ENCODE assay signal across 33 cellular contexts in genomic region chr7:151856098-151856497, GRCh38. TPM values are rescaled to one million over a fixed set of nuclear protein-coding genes. Genes with fewer than 3 reads are reported as not detected.
DNase-seq lines count a peak whose midpoint lies in the region; ATAC-seq and TF ChIP-seq lines count a peak whose summit lies in the region.
"Had no signal": no experiment of that assay in that cellular context is flagged by ENCODE, and none has a peak within 500 bp of the region (broad histone marks: within the 10 kb centered on the region; RNA-seq: fewer than 3 reads in every experiment).

No MANE protein-coding gene starts in this region.

- no peak overlapping the region for H3K4me3 Mint-ChIP-seq in progenitor cell of endocrine pancreas (ENCODE audit: low read depth)
- H3K4me3 Mint-ChIP-seq: activated CD4-positive, alpha-beta memory T cell treated with anti-CD3 and anti-CD28 coated beads, Interleukin-2, amount 10 ng/mL, durations not matched to agents 7 days and 5 days; activated T-helper 1 cell treated with anti-CD3 and anti-CD28 coated beads, Interleukin-12 subunit alpha, Interleukin-12 subunit beta, Interleukin-2, Interleukin-4 antibody, amounts not matched to agents 30 ng/mL and 10 ng/mL and 1 ng/mL, durations not matched to agents 14 hours and 24 hours and 36 hours; effector memory CD8-positive, alpha-beta T cell; T-helper 1 cell treated with Interleukin-12 subunit alpha and Interleukin-12 subunit beta and Interleukin-4 antibody, amounts not matched to agents 30 μg/mL and 1 μg/mL, for 36 hours had no signal

- H3K27me3 ChIP-seq in PC-9 (ENCODE audit: insufficient read depth, low read depth), result peaks cover 10% of the 10 kb centered on the region; the same call in 1 of the 2 replicates
- H3K27me3 ChIP-seq: right lobe of liver, spleen, stomach, thyroid gland had no signal

- H3F3A ChIP-seq in PC-9 (ENCODE audit: insufficient read depth, low read depth), result 0 out of 2 replicates have a peak, but pooled peaks cover 3% of the 10 kb centered on the region

- no peak overlapping the region for H3K4me2 ChIP-seq in PC-9
- no peak overlapping the region for H3K4me2 ChIP-seq in OCI-LY7 (ENCODE audit: low read length)
- H3K4me2 ChIP-seq: A549, KMS-11 had no signal

- no peaks in the 10 kb centered on the region for H4K20me1 ChIP-seq in PC-9 (ENCODE audit: insufficient read depth)
- no peaks in the 10 kb centered on the region for H4K20me1 ChIP-seq in OCI-LY7 (ENCODE audit: insufficient read depth, low read length)

- H3K4me1 ChIP-seq in PC-9 (replicated peaks; ENCODE audit: insufficient read depth), result peaks cover 7% of the 10 kb centered on the region
- H3K4me1 ChIP-seq in OCI-LY7 (ENCODE audit: insufficient read depth, low read length, poor library complexity, severe bottlenecking), result no peaks in the 10 kb centered on the region
- H3K4me1 ChIP-seq: A549 had no signal

- DNase-seq in Right ventricle myocardium superior (peak; percentile 31), Right ventricle myocardium inferior (ENCODE audit: missing footprints) (no peak), PC-9 (no peak), epithelial cell of esophagus (ENCODE audit: low read depth) (peak; percentile 14), progenitor cell of endocrine pancreas (ENCODE audit: low spot score, unreplicated experiment) (no peak), OCI-LY7 (ENCODE audit: low spot score) (no peak)
- DNase-seq in activated CD4-positive, alpha-beta T cell treated with anti-CD3 and anti-CD28 coated beads for 4 hours, result no peak
- DNase-seq: activated CD4-positive, alpha-beta memory T cell treated with anti-CD3 and anti-CD28 coated beads, Interleukin-2, amount 10 ng/mL, durations not matched to agents 7 days and 5 days; activated CD8-positive, alpha-beta memory T cell treated with anti-CD3 and anti-CD28 coated beads, Interleukin-2, amount 50 U/mL, for 48 hours; activated naive CD4-positive, alpha-beta T cell treated with Interleukin-2 at 50 U/mL for 16 hours; central memory CD4-positive, alpha-beta T cell; DMS79 treated with DMSO at 0.1 percent for 48 hours; effector memory CD8-positive, alpha-beta T cell; GDM1; MM.1S; NCI-H1417 treated with DMSO at 0.1 percent for 48 hours; NCI-H2081; NCI-H345; NCI-H748 treated with DMSO at 0.1 percent for 48 hours; RPMI8226; spleen; stimulated activated CD8-positive, alpha-beta memory T cell treated with anti-CD3 and anti-CD28 coated beads, Interleukin-4, amount 100 ng/mL, for 48 hours; stomach; thyroid gland had no signal

- H3K4me1 Mint-ChIP-seq in progenitor cell of endocrine pancreas (ENCODE audit: low read depth), result peaks cover 4% of the 10 kb centered on the region

- H3K27ac ChIP-seq in PC-9 (no peak overlapping the region), OCI-LY7 (ENCODE audit: low read depth, low read length, poor library complexity, severe bottlenecking) (no peak overlapping the region)
- H3K27ac ChIP-seq: A549, KMS-11, right lobe of liver, SK-N-MC, spleen, stomach, thyroid gland had no signal

- BruUV-seq in PC-9 (replicated peaks; lab: Mats Ljungman, UMichigan) (no TSS peak), OCI-LY7 (replicated peaks; lab: Mats Ljungman, UMichigan) (no TSS peak)

- H3K9me3 ChIP-seq in PC-9 (ENCODE audit: insufficient read depth, low read depth) (no peaks in the 10 kb centered on the region), OCI-LY7 (ENCODE audit: low read length) (no peaks in the 10 kb centered on the region)
- H3K9me3 ChIP-seq: A549, right lobe of liver, spleen, stomach, thyroid gland had no signal

- peaks cover 25% of the 10 kb centered on the region for H3K27me3 Mint-ChIP-seq in progenitor cell of endocrine pancreas
- H3K27me3 Mint-ChIP-seq: activated CD4-positive, alpha-beta memory T cell treated with anti-CD3 and anti-CD28 coated beads, Interleukin-2, amount 10 ng/mL, durations not matched to agents 7 days and 5 days; effector memory CD8-positive, alpha-beta T cell had no signal

- H3K9me2 ChIP-seq in PC-9 (ENCODE audit: insufficient read depth) (no peaks in the 10 kb centered on the region), OCI-LY7 (ENCODE audit: insufficient read depth, low read length) (no peaks in the 10 kb centered on the region)

- H2AFZ ChIP-seq in PC-9 (no peak overlapping the region), OCI-LY7 (ENCODE audit: low read length) (no peak overlapping the region)

- H3K79me2 ChIP-seq in PC-9 (ENCODE audit: low read depth), result no peaks in the 10 kb centered on the region
- H3K79me2 ChIP-seq in OCI-LY7 (ENCODE audit: insufficient read depth, low read depth, low read length), result no peaks in the 10 kb centered on the region

- H3K27ac Mint-ChIP-seq in progenitor cell of endocrine pancreas, result no peak overlapping the region
- H3K27ac Mint-ChIP-seq: activated CD4-positive, alpha-beta memory T cell treated with anti-CD3 and anti-CD28 coated beads, Interleukin-2, amount 10 ng/mL, durations not matched to agents 7 days and 5 days; activated T-helper 1 cell treated with anti-CD3 and anti-CD28 coated beads, Interleukin-12 subunit alpha, Interleukin-12 subunit beta, Interleukin-2, Interleukin-4 antibody, amounts not matched to agents 30 ng/mL and 10 ng/mL and 1 ng/mL, durations not matched to agents 14 hours and 24 hours and 36 hours; T-helper 1 cell treated with Interleukin-12 subunit alpha and Interleukin-12 subunit beta and Interleukin-4 antibody, amounts not matched to agents 30 μg/mL and 1 μg/mL, for 36 hours had no signal

- H3K9me3 Mint-ChIP-seq in progenitor cell of endocrine pancreas (ENCODE audit: low read depth), result no peaks in the 10 kb centered on the region
- H3K9me3 Mint-ChIP-seq: activated CD4-positive, alpha-beta memory T cell treated with anti-CD3 and anti-CD28 coated beads, Interleukin-2, amount 10 ng/mL, durations not matched to agents 7 days and 5 days; activated T-helper 1 cell treated with anti-CD3 and anti-CD28 coated beads, Interleukin-12 subunit alpha, Interleukin-12 subunit beta, Interleukin-2, Interleukin-4 antibody, amounts not matched to agents 30 ng/mL and 10 ng/mL and 1 ng/mL, durations not matched to agents 14 hours and 24 hours and 36 hours; effector memory CD8-positive, alpha-beta T cell; T-helper 1 cell treated with Interleukin-12 subunit alpha and Interleukin-12 subunit beta and Interleukin-4 antibody, amounts not matched to agents 30 μg/mL and 1 μg/mL, for 36 hours had no signal

- intact Hi-C loops in Right ventricle myocardium superior (cut with DNase I), result no loop called here
- intact Hi-C loops in Right ventricle myocardium inferior (cut with DNase I), result no loop called here
- intact Hi-C loops in PC-9 (cut with micrococcal nuclease; ENCODE audit: unreplicated experiment), result no loop called here
- intact Hi-C loops in OCI-LY7 (cut with micrococcal nuclease; ENCODE audit: unreplicated experiment), result no loop called here

- POLR2A ChIA-PET in PC-9 (lab: Charles Lee; ENCODE audit: unreplicated experiment), result no interaction called here
- POLR2A ChIA-PET in OCI-LY7 (lab: Charles Lee), result no interaction called here

- H3K36me3 ChIP-seq in PC-9 (ENCODE audit: low read depth) (no peaks in the 10 kb centered on the region), OCI-LY7 (ENCODE audit: insufficient read depth, low read length) (no peaks in the 10 kb centered on the region)
- H3K36me3 ChIP-seq: thyroid gland had no signal

- H3K36me3 Mint-ChIP-seq in progenitor cell of endocrine pancreas (ENCODE audit: insufficient read depth), result no peaks in the 10 kb centered on the region

- ATAC-seq in Right ventricle myocardium superior (ENCODE audit: poor library complexity) (no peak), Right ventricle myocardium inferior (no peak), GM18867 (IDR thresholded peaks at IDR 0.05; ENCODE audit: unreplicated experiment) (no peak)
- ATAC-seq: activated CD4-positive, CD25-positive, alpha-beta regulatory T cell treated with anti-CD3 and anti-CD28 coated beads, Interleukin-2, amount 50 U/mL, for 24 hours; effector memory CD8-positive, alpha-beta T cell; esophagus mucosa; right lobe of liver had no signal

- peak; percentile 61 for TF ChIP-seq CTCF in PC-9 (conservative IDR thresholded peaks at IDR 0.05)
- TF ChIP-seq CTCF in epithelial cell of esophagus (IDR thresholded peaks at IDR 0.05; ENCODE audit: insufficient read depth, low read depth, low read length, missing control alignments), result peak; percentile 38
- TF ChIP-seq CTCF in progenitor cell of endocrine pancreas (IDR thresholded peaks at IDR 0.05; ENCODE audit: unreplicated experiment), result peak; percentile 43
- TF ChIP-seq CTCF in OCI-LY7 (conservative IDR thresholded peaks at IDR 0.05; ENCODE audit: low read length), result no peak

- CTCF ChIA-PET in PC-9 (lab: Charles Lee), result no interaction called here
- CTCF ChIA-PET in OCI-LY7 (lab: Charles Lee; ENCODE audit: unreplicated experiment), result no interaction called here

- no peak overlapping the region for H3K4me3 ChIP-seq in PC-9
- no peak overlapping the region for H3K4me3 ChIP-seq in epithelial cell of esophagus (ENCODE audit: low read length)
- no peak overlapping the region for H3K4me3 ChIP-seq in OCI-LY7 (ENCODE audit: low read depth, low read length, poor library complexity, severe bottlenecking)
- H3K4me3 ChIP-seq: A549, right lobe of liver, SK-N-MC, spleen, stomach, thyroid gland had no signal

RNA-seq across cellular contexts. Expression of gene PRKAG2, which starts 20.8 kb away (rescaled TPM):
- 120 TPM for total RNA-seq in Right ventricle myocardium superior
- total RNA-seq in Right ventricle myocardium inferior, result 122 TPM
- total RNA-seq in PC-9 (2021), result 32.6 and 37.3 TPM in 2 replicates
- 20.6 and 23.4 TPM in 2 replicates for total RNA-seq in progenitor cell of endocrine pancreas
- 1.1 and 1.2 TPM in 2 replicates for total RNA-seq in OCI-LY7 (2014; rRNA removed; shearing (Covaris generic))
- 5.1 and 5.8 TPM in 2 replicates for total RNA-seq in OCI-LY7 (2022)

Comparison
In these comparisons a context has a peak if more than half of its experiments do, and no peak if none do; other contexts are left out.
1. DNase-seq: peak in Right ventricle myocardium superior (single experiment) and epithelial cell of esophagus (single experiment); none in Right ventricle myocardium inferior (single experiment), PC-9 (0 of 2), progenitor cell of endocrine pancreas (single experiment), OCI-LY7 (single experiment) and activated CD4-positive, alpha-beta T cell treated with anti-CD3 and anti-CD28 coated beads for 4 hours (0 of 2).